20 cellular contexts compared by ENCODE assay signal in the genomic region with DNA sequence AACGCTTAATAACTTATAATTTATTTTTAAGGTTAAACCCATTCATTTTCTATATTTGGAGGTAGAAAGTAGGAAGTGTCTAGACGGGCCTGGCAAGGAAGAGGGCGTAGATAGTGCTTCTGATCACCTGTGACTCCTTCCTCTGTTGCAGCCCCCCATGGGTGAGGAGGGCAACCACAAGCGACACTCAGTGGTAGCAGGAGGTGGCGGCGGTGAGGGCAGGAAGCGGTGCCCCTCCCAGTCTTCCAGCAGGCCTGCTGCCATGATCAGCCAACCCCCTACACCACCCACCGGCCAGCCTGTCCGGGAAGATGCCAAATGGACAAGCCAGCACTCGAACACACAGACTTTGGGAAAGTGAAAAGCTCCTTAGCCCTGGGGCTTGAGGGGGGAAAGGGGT. TPM values are rescaled to one million over a fixed set of nuclear protein-coding genes. Genes with fewer than 3 reads are reported as not detected.
DNase-seq lines count a peak whose midpoint lies in the region; ATAC-seq and TF ChIP-seq lines count a peak whose summit lies in the region.
"Had no signal": no experiment of that assay in that cellular context is flagged by ENCODE, and none has a peak within 500 bp of the region (broad histone marks: within the 10 kb centered on the region; RNA-seq: fewer than 3 reads in every experiment).

No MANE protein-coding gene starts in this region.

- in situ Hi-C loops in KBM-7 (cut with MboI; ENCODE audit: low pct_unique_long_range_greater_than_20kb, low sequenced_read_pairs): loop anchor here (25.0 kb wide), 1 partner anchor 151 kb away; no protein-coding TSS in a partner anchor

- peak; percentile 86 to 95 (median 90) for ATAC-seq in T-cell (replicated peaks in 1 of 4)
- no peak for ATAC-seq in HG02884 (IDR thresholded peaks at IDR 0.05; ENCODE audit: unreplicated experiment)
- ATAC-seq in HG02763 (IDR thresholded peaks at IDR 0.05; ENCODE audit: unreplicated experiment): no peak
- ATAC-seq: GM12878, Panc1 had no signal

- no peaks in the 10 kb centered on the region for H3K9me3 Mint-ChIP-seq in CD4-positive, alpha-beta memory T cell
- H3K9me3 Mint-ChIP-seq in T-cell (no peaks in the 10 kb centered on the region), osteocyte (ENCODE audit: unreplicated experiment) (no peaks in the 10 kb centered on the region)

- POLR2A ChIA-PET in CD4-positive, alpha-beta memory T cell (lab: Charles Lee; ENCODE audit: partially characterized antibody): interaction anchor here (1.3 kb wide), 2 partner anchors 16 to 44 kb away, joined by 3 to 4 read pairs; no protein-coding TSS in a partner anchor
- POLR2A ChIA-PET in T-cell (lab: Charles Lee): interaction anchor here (0.6 kb wide), 4 partner anchors 11 to 37 kb away, joined by 4 to 5 read pairs (median 4); no protein-coding TSS in a partner anchor

- no peaks in the 10 kb centered on the region for H3K27me3 ChIP-seq in CD4-positive, alpha-beta memory T cell (ENCODE audit: insufficient read depth, low read length)
- H3K27me3 ChIP-seq: colonic mucosa, ovary, thyroid gland had no signal

- peaks cover 36 to 71% of the 10 kb centered on the region in 2 donors for H3K36me3 Mint-ChIP-seq in CD4-positive, alpha-beta memory T cell
- H3K36me3 Mint-ChIP-seq in T-cell: peaks cover 52% of the 10 kb centered on the region
- H3K36me3 Mint-ChIP-seq in osteocyte (ENCODE audit: unreplicated experiment): peaks cover 58% of the 10 kb centered on the region

- no peaks in the 10 kb centered on the region for H3K27me3 Mint-ChIP-seq in CD4-positive, alpha-beta memory T cell
- no peaks in the 10 kb centered on the region for H3K27me3 Mint-ChIP-seq in T-cell
- H3K27me3 Mint-ChIP-seq in osteocyte (ENCODE audit: unreplicated experiment): no peaks in the 10 kb centered on the region

- H3K4me3 ChIP-seq in CD4-positive, alpha-beta memory T cell (ENCODE audit: low read length in 2 of 2): no peak overlapping the region
- H3K4me3 ChIP-seq: colonic mucosa, GM12878, ovary, thyroid gland had no signal

- peaks cover 15% of the 10 kb centered on the region for H3K4me1 ChIP-seq in CD4-positive, alpha-beta memory T cell (ENCODE audit: insufficient read depth, low read length)
- H3K4me1 ChIP-seq: colonic mucosa, thyroid gland had no signal

- peak in 3 of 5 donors; percentile 24 to 43 (median 37) for DNase-seq in CD4-positive, alpha-beta memory T cell
- DNase-seq in T-cell: peak; percentile 15 to 70 (median 51)
- peak; percentile 64 for DNase-seq in activated gamma-delta T cell treated with Interleukin-2 at 50 U/mL for 16 hours
- no peak for DNase-seq in osteocyte (ENCODE audit: extremely low spot score, unreplicated experiment)
- no peak for DNase-seq in KBM-7
- DNase-seq in NCI-H187 (lab: John Stamatoyannopoulos, UW): no peak
- DNase-seq: amniotic stem cell, C1 segment of cervical spinal cord, colonic mucosa, midbrain, NCI-H1694, NCI-H524, ovary, small intestine, thyroid gland had no signal

- no peak overlapping the region for H3K27ac ChIP-seq in CD4-positive, alpha-beta memory T cell (ENCODE audit: low read depth, low read length)
- H3K27ac ChIP-seq: colonic mucosa, ovary, thyroid gland had no signal

- intact Hi-C loops in CD4-positive, alpha-beta memory T cell (cut with micrococcal nuclease): loop anchor here (5.0 kb wide), 1 partner anchor 44 kb away; the partner anchor contains the start of gene CNOT8

- TF ChIP-seq CTCF in osteocyte (IDR thresholded peaks at IDR 0.05): no peak

- H3K9me3 ChIP-seq in CD4-positive, alpha-beta memory T cell (ENCODE audit: control insufficient read depth in 1 of 2, low read length in 2 of 2): no peaks in the 10 kb centered on the region
- H3K9me3 ChIP-seq: colonic mucosa, ovary, thyroid gland had no signal

- peak overlapping the region in 1 of 8 donors; percentile 54 for H3K4me3 Mint-ChIP-seq in CD4-positive, alpha-beta memory T cell
- H3K4me3 Mint-ChIP-seq in T-cell (peak overlapping the region in 1 of 3 donors; percentile 46), osteocyte (ENCODE audit: unreplicated experiment) (no peak overlapping the region)

- peaks cover 15 to 40% (median 21%) of the 10 kb centered on the region in 4 donors for H3K4me1 Mint-ChIP-seq in CD4-positive, alpha-beta memory T cell
- H3K4me1 Mint-ChIP-seq in T-cell: peaks cover 32 to 41% (median 35%) of the 10 kb centered on the region in 3 donors
- H3K4me1 Mint-ChIP-seq in osteocyte (ENCODE audit: unreplicated experiment): no peaks in the 10 kb centered on the region

- H3K27ac Mint-ChIP-seq in CD4-positive, alpha-beta memory T cell: peak overlapping the region; percentile 15 to 88 (median 79)
- H3K27ac Mint-ChIP-seq in T-cell (peak overlapping the region; percentile 81 to 90), osteocyte (ENCODE audit: unreplicated experiment) (peak overlapping the region; percentile 41)

- CTCF ChIA-PET in CD4-positive, alpha-beta memory T cell (lab: Charles Lee; ENCODE audit: partially characterized antibody): interaction anchor here (2.0 kb wide), 1 partner anchor 162 kb away, joined by 6 read pairs; no protein-coding TSS in a partner anchor
- CTCF ChIA-PET in T-cell (lab: Charles Lee): interaction anchor here in 1 of 2 donors (0.6 to 1.2 kb wide), 3 partner anchors 55 to 163 kb away, joined by 4 to 9 read pairs (median 4); no protein-coding TSS in a partner anchor

- peaks cover 48% of the 10 kb centered on the region for H3K36me3 ChIP-seq in CD4-positive, alpha-beta memory T cell (ENCODE audit: insufficient read depth, low read length)
- H3K36me3 ChIP-seq: ovary had no signal

RNA-seq across cellular contexts. Expression of gene FAXDC2, which starts 36.7 kb away (rescaled TPM):
- total RNA-seq in CD4-positive, alpha-beta memory T cell: under 1 TPM in 1 of 2 experiments, not detected in 1; 0.47 TPM
- polyA plus RNA-seq in CD4-positive, alpha-beta memory T cell: 1 to 10 TPM in 1 of 2 donors, not detected in 1; 1.7 TPM
- total RNA-seq in T-cell (under 1 TPM in 4 of 5 donors, not detected in 1; 0.29 to 0.44 (median 0.38) TPM), osteocyte (23.7 and 25.7 TPM in 2 replicates)
- total RNA-seq: T-helper 1 cell treated with Interleukin-12 subunit alpha and Interleukin-12 subunit beta and Interleukin-4 antibody, amounts not matched to agents 30 ng/mL and 1 ng/mL, for 36 hours had no signal

RNA-seq across cellular contexts. Expression of gene CNOT8, which starts 44.7 kb away (rescaled TPM):
- total RNA-seq in CD4-positive, alpha-beta memory T cell: 100 to 1,000 TPM; 110 to 115 TPM
- polyA plus RNA-seq in CD4-positive, alpha-beta memory T cell: 100 to 1,000 TPM; 164 to 243 TPM
- total RNA-seq in T-cell (100 to 1,000 TPM in 3 of 5 donors, 10 to 100 TPM in 2; 85.9 to 113 (median 100) TPM), osteocyte (49.2 and 61.1 TPM in 2 replicates)

RNA-seq across cellular contexts. Expression of gene LARP1, which starts 58.6 kb away (rescaled TPM):
- total RNA-seq in CD4-positive, alpha-beta memory T cell: 100 to 1,000 TPM; 152 to 159 TPM
- 10 to 100 TPM in 1 of 2 donors, 1 to 10 TPM in 1; 6.0 to 28.8 TPM for polyA plus RNA-seq in CD4-positive, alpha-beta memory T cell
- total RNA-seq in T-cell: 100 to 1,000 TPM; 137 to 201 (median 182) TPM
- total RNA-seq in osteocyte: 247 TPM in 2 replicates

Comparison
In these comparisons a context has a peak if more than half of its experiments do, and no peak if none do; other contexts are left out.
1. DNase-seq: peak in CD4-positive, alpha-beta memory T cell (3 of 5), T-cell (34 of 34) and activated gamma-delta T cell treated with Interleukin-2 at 50 U/mL for 16 hours (single experiment); none in osteocyte (single experiment), KBM-7 (single experiment) and NCI-H187 (0 of 2).
2. ATAC-seq: peak in T-cell (4 of 4); none in HG02884 (single experiment) and HG02763 (single experiment).
3. RNA of gene FAXDC2, which starts 36.7 kb away (total RNA-seq): 23.7 to 25.7 TPM in osteocyte; 0.47 TPM in CD4-positive, alpha-beta memory T cell and 0.29 to 0.44 TPM in T-cell; every median in the first group is over 10 times any median in the second.
4. Peak in every context shown above with its lines, with median percentiles within 50 percentile points of each other: H3K27ac Mint-ChIP-seq.